Comparison of ENCODE assay signal across 35 cellular contexts in the genomic region with DNA sequence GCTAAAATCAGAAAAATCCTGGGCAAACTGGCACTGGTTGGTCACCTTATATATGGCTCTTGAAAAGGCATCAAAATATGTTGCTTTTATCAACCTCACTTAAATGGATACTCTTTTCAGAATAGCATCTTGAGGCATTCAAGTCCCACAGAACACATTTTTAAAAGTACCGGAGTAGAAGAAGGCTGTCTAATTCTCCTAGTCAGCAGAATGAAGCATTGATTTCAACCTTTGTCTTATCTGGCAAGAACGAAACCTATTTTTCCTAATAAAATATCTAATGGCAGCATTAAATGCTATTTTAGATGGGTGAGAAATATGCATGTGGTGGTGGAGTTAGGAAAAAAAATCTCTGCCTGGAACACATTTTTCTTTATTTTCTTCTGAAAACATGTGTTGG. TPM values are rescaled to one million over a fixed set of nuclear protein-coding genes. Genes with fewer than 3 reads are reported as not detected.
"Had no signal": no experiment of that assay in that cellular context is flagged by ENCODE, and none has a peak within 500 bp of the region (broad histone marks: within the 10 kb centered on the region; RNA-seq: fewer than 3 reads in every experiment).

No MANE protein-coding gene starts in this region.

- H3K9me3 ChIP-seq: adrenal gland had no signal

- DNase-seq: activated B cell treated with CpG ODN at 0.5 μM for 24 hours; activated CD4-positive, alpha-beta memory T cell treated with anti-CD3 and anti-CD28 coated beads for 36 hours; activated CD4-positive, alpha-beta T cell treated with anti-CD3 and anti-CD28 coated beads for 4 hours; activated CD4-positive, alpha-beta T cell treated with anti-CD3 and anti-CD28 coated beads, Interleukin-2, amount 10 ng/mL, durations not matched to agents 24 days and 14 days; activated CD4-positive, alpha-beta T cell treated with anti-CD3 and anti-CD28 coated beads, Interleukin-2, amount 50 U/mL, for 1 hour; activated CD4-positive, alpha-beta T cell treated with anti-CD3 and anti-CD28 coated beads, Interleukin-2, amount 50 U/mL, for 4 hours; activated CD4-positive, CD25-positive, alpha-beta regulatory T cell treated with anti-CD3 and anti-CD28 coated beads, Interleukin-2, amount 50 U/mL, for 72 hours; activated CD8-positive, alpha-beta memory T cell treated with anti-CD3 and anti-CD28 coated beads, Interleukin-2, amount 50 U/mL, for 4 hours; activated CD8-positive, alpha-beta T cell treated with anti-CD3 and anti-CD28 coated beads for 36 hours; activated effector memory CD4-positive, alpha-beta T cell treated with anti-CD3 and anti-CD28 coated beads, Interleukin-2, amount 50 U/mL, for 16 hours; activated gamma-delta T cell treated with Interleukin-2 at 50 U/mL for 16 hours; activated naive CD4-positive, alpha-beta T cell; activated naive CD4-positive, alpha-beta T cell treated with anti-CD3 and anti-CD28 coated beads for 36 hours; activated naive CD4-positive, alpha-beta T cell treated with anti-CD3 and anti-CD28 coated beads, Interleukin-2, amount 50 U/mL, for 16 hours; activated naive CD8-positive, alpha-beta T cell treated with anti-CD3 and anti-CD28 coated beads for 36 hours; activated T-cell treated with anti-CD3 and anti-CD28 coated beads for 4 hours; activated T-cell treated with anti-CD3 and anti-CD28 coated beads, Interleukin-2, amount 50 U/mL, for 1 hour; activated T-cell treated with anti-CD3 and anti-CD28 coated beads, Interleukin-2, amount 50 U/mL, for 4 hours; activated T-cell treated with anti-CD3 and anti-CD28 coated beads, Interleukin-2, amount 50 U/mL, for 72 hours; adrenal gland; amniotic stem cell; aorta; caudate nucleus; cerebellar nuclear complex; T-helper 2 cell; T-helper 9 cell had no signal

- H3K36me3 ChIP-seq: adrenal gland, cardiac muscle cell had no signal

- H3K27me3 ChIP-seq: adrenal gland had no signal

- H3K4me3 ChIP-seq: adrenal gland, cardiac muscle cell had no signal

- H3K27ac ChIP-seq: adrenal gland, cardiac muscle cell, VCaP had no signal

- ATAC-seq: activated CD8-positive, alpha-beta T cell treated with anti-CD3 and anti-CD28 coated beads for 36 hours; activated naive CD4-positive, alpha-beta T cell treated with anti-CD3 and anti-CD28 coated beads, Interleukin-2, amount 50 U/mL, for 72 hours; activated T-cell treated with anti-CD3 and anti-CD28 coated beads, Interleukin-2, amount 50 U/mL, for 4 hours; activated T-cell treated with anti-CD3 and anti-CD28 coated beads, Interleukin-2, amount 50 U/mL, for 72 hours; activated T-helper 17 cell treated with anti-CD3 and anti-CD28 coated beads, Interleukin-2, amount 50 U/mL, for 72 hours had no signal

- FAIRE-seq: astrocyte, bronchial epithelial cell, TTC549 had no signal

RNA-seq across cellular contexts. Expression of gene TMEFF2, which starts 27.8 kb away (rescaled TPM):
- total RNA-seq: activated B cell treated with CpG ODN at 0.5 μM for 24 hours; activated CD4-positive, alpha-beta memory T cell treated with anti-CD3 and anti-CD28 coated beads for 36 hours; activated CD4-positive, alpha-beta T cell treated with anti-CD3 and anti-CD28 coated beads, Interleukin-2, amount 10 ng/mL, durations not matched to agents 24 days and 14 days; activated CD8-positive, alpha-beta memory T cell treated with anti-CD3 and anti-CD28 coated beads for 36 hours; activated CD8-positive, alpha-beta T cell treated with anti-CD3 and anti-CD28 coated beads for 36 hours; activated naive CD4-positive, alpha-beta T cell treated with anti-CD3 and anti-CD28 coated beads for 36 hours; activated naive CD4-positive, alpha-beta T cell treated with anti-CD3 and anti-CD28 coated beads, Interleukin-2, amount 50 U/mL, for 72 hours; activated naive CD8-positive, alpha-beta T cell treated with anti-CD3 and anti-CD28 coated beads for 36 hours; activated T-cell treated with anti-CD3 and anti-CD28 coated beads, Interleukin-2, amount 50 U/mL, for 4 hours; activated T-cell treated with anti-CD3 and anti-CD28 coated beads, Interleukin-2, amount 50 U/mL, for 72 hours; activated T-helper 1 cell treated with anti-CD3 and anti-CD28 coated beads, Interleukin-12 subunit alpha, Interleukin-12 subunit beta, Interleukin-2, Interleukin-4 antibody, amounts not matched to agents 30 ng/mL and 10 ng/mL and 1 ng/mL, durations not matched to agents 14 hours and 24 hours and 36 hours; activated T-helper 17 cell treated with anti-CD3 and anti-CD28 coated beads, Interleukin-2, amount 50 U/mL, for 72 hours; bronchial epithelial cell had no signal
- polyA plus RNA-seq: aorta had no signal
